In genomic region chr15:81752149-81752942, GRCh38 we compare ENCODE assay signal across 9 cellular contexts.
A peak's percentile ranks its signal among the peaks of the same experiment; 100 is the strongest.
DNase-seq lines count a peak whose midpoint lies in the region; ATAC-seq and TF ChIP-seq lines count a peak whose summit lies in the region.
"Had no signal": no experiment of that assay in that cellular context is flagged by ENCODE, and none has a peak within 500 bp of the region (broad histone marks: within the 10 kb centered on the region; RNA-seq: fewer than 3 reads in every experiment).

No MANE protein-coding gene starts in this region.

- no peak overlapping the region for H3K4me3 ChIP-seq in RWPE2 (ENCODE audit: severe bottlenecking)

- no peak overlapping the region for H3K27ac ChIP-seq in RWPE2 (ENCODE audit: poor library complexity, severe bottlenecking)

- intact Hi-C loops in sciatic nerve (cut with DNase I), result no loop called here
- intact Hi-C loops in activated naive CD4-positive, alpha-beta T cell treated with anti-CD3 and anti-CD28 coated beads for 36 hours (cut with micrococcal nuclease), result no loop called here

- H3K4me3 Mint-ChIP-seq in activated naive CD4-positive, alpha-beta T cell treated with anti-CD3 and anti-CD28 coated beads for 36 hours, result no peak overlapping the region
- H3K4me3 Mint-ChIP-seq: activated naive CD8-positive, alpha-beta T cell had no signal

- CTCF ChIA-PET in activated naive CD4-positive, alpha-beta T cell treated with anti-CD3 and anti-CD28 coated beads for 36 hours (lab: Charles Lee), result no interaction called here

- H3K36me3 ChIP-seq in RWPE2 (ENCODE audit: low read depth), result no peaks in the 10 kb centered on the region

- peak; percentile 89 for ATAC-seq in RWPE2 (ENCODE audit: low read depth)
- ATAC-seq in sciatic nerve, result peak; percentile 78
- no peak for ATAC-seq in HG03457 (IDR thresholded peaks at IDR 0.05; ENCODE audit: unreplicated experiment)
- no peak for ATAC-seq in HG02759 (IDR thresholded peaks at IDR 0.05; ENCODE audit: unreplicated experiment)

- H3K27me3 Mint-ChIP-seq in activated naive CD4-positive, alpha-beta T cell treated with anti-CD3 and anti-CD28 coated beads for 36 hours (ENCODE audit: low read depth), result peaks cover 16% of the 10 kb centered on the region

- no peak for TF ChIP-seq CTCF in RWPE2 (IDR thresholded peaks at IDR 0.05; ENCODE audit: poor library complexity, severe bottlenecking)

- H3K9me3 ChIP-seq in RWPE2 (ENCODE audit: severe bottlenecking), result no peaks in the 10 kb centered on the region

- no peak overlapping the region for H3K27ac Mint-ChIP-seq in activated naive CD4-positive, alpha-beta T cell treated with anti-CD3 and anti-CD28 coated beads for 36 hours
- H3K27ac Mint-ChIP-seq: activated naive CD8-positive, alpha-beta T cell had no signal

- H3K36me3 Mint-ChIP-seq in activated naive CD4-positive, alpha-beta T cell treated with anti-CD3 and anti-CD28 coated beads for 36 hours (ENCODE audit: low read depth), result no peaks in the 10 kb centered on the region
- H3K36me3 Mint-ChIP-seq: activated naive CD8-positive, alpha-beta T cell had no signal

- H3K27me3 ChIP-seq in RWPE2 (ENCODE audit: insufficient read depth, poor library complexity, severe bottlenecking), result peaks cover 3% of the 10 kb centered on the region

- H3K9me3 Mint-ChIP-seq in activated naive CD4-positive, alpha-beta T cell treated with anti-CD3 and anti-CD28 coated beads for 36 hours, result no peaks in the 10 kb centered on the region

- H3K4me1 ChIP-seq in RWPE2 (ENCODE audit: insufficient read depth, poor library complexity, severe bottlenecking), result no peaks in the 10 kb centered on the region

- no peaks in the 10 kb centered on the region for H3K4me1 Mint-ChIP-seq in activated naive CD4-positive, alpha-beta T cell treated with anti-CD3 and anti-CD28 coated beads for 36 hours (ENCODE audit: low read depth)

- DNase-seq in KBM-7 (peak; percentile 53), RWPE2 (ENCODE audit: low spot score) (peak; percentile 88), foreskin melanocyte (peak; percentile 79), sciatic nerve (ENCODE audit: low spot score) (peak; percentile 77), SW 1271 (lab: John Stamatoyannopoulos, UW) (no peak)
- no peak for DNase-seq in activated naive CD4-positive, alpha-beta T cell treated with anti-CD3 and anti-CD28 coated beads for 36 hours

- in situ Hi-C loops in KBM-7 (cut with MboI; ENCODE audit: low pct_unique_long_range_greater_than_20kb, low sequenced_read_pairs), result no loop called here

Comparison
In these comparisons a context has a peak if more than half of its experiments do, and no peak if none do; other contexts are left out.
1. DNase-seq: peak in KBM-7 (single experiment), RWPE2 (single experiment), foreskin melanocyte (single experiment) and sciatic nerve (single experiment); none in SW 1271 (0 of 2) and activated naive CD4-positive, alpha-beta T cell treated with anti-CD3 and anti-CD28 coated beads for 36 hours (single experiment).
2. ATAC-seq: peak in RWPE2 (single experiment) and sciatic nerve (single experiment); none in HG03457 (single experiment) and HG02759 (single experiment).